1 cellular context compared by ENCODE assay signal in the genomic region with DNA sequence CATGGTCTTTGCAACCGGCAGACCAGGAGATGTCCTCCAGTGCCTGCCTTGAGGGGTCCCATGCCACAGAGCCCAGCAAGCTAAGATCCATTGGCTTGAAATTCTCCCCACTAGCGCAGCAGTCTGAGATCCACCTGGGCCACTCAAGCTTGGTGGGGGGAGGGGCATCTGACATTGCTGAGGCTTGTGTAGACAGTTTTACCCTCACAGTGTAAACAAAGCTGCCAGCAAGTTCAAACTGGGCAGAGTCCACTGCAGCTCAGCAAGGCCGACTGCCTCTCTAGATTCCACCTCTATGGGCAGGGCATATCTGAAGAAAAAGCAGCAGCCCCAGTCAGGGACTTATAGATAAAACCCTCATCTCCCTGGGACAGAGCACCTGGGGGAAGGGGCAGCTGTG.
TF ChIP-seq lines count a peak whose summit lies in the region.

No MANE protein-coding gene starts in this region.

TF ChIP-seq in liver, 16 proteins besides CTCF, POLR2A, EP300 and RAD21 (continued from another document):
- TF ChIP-seq ZBTB33 (IDR thresholded peaks at IDR 0.05) (no peak), GABPA (IDR thresholded peaks at IDR 0.05 in 1 of 2, conservative IDR thresholded peaks at IDR 0.05 in 1 of 2) (no peak), HNF4A (conservative IDR thresholded peaks at IDR 0.05) (peak; percentile 87 to 88), YY1 (IDR thresholded peaks at IDR 0.05) (peak; percentile 42), NR2F2 (IDR thresholded peaks at IDR 0.05) (no peak), EGR1 (IDR thresholded peaks at IDR 0.05; ENCODE audit: low read depth in 2 of 2) (no peak), FOXA1 (IDR thresholded peaks at IDR 0.05) (peak; percentile 69)
- TF ChIP-seq, protein P1, sequence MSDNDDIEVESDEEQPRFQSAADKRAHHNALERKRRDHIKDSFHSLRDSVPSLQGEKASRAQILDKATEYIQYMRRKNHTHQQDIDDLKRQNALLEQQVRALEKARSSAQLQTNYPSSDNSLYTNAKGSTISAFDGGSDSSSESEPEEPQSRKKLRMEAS (IDR thresholded peaks at IDR 0.05) = no peak
